Comparison of ENCODE assay signal across 1 cellular context in genomic region chr2:237715459-237715947, GRCh38.
TF ChIP-seq lines count a peak whose summit lies in the region.

No MANE protein-coding gene starts in this region.

TF ChIP-seq in HEK293, 187 proteins besides CTCF, POLR2A, EP300 and RAD21 (continued from another document):
- TF ChIP-seq ZNF518A (tag by site-specific recombination; conservative IDR thresholded peaks at IDR 0.05; ENCODE audit: low read depth) (no peak), ZNF37A (tag by site-specific recombination; IDR thresholded peaks at IDR 0.05) (no peak), ZBTB1 (tag by site-specific recombination; IDR thresholded peaks at IDR 0.05) (no peak), SALL2 (tag by site-specific recombination; IDR thresholded peaks at IDR 0.05; ENCODE audit: borderline replicate concordance) (no peak), BCL6B (tag by site-specific recombination; IDR thresholded peaks at IDR 0.05) (no peak), ZNF654 (tag by site-specific recombination; IDR thresholded peaks at IDR 0.05; ENCODE audit: low read depth) (no peak), ZNF658 (tag by site-specific recombination; IDR thresholded peaks at IDR 0.05) (no peak), ZNF114 (tag by site-specific recombination; IDR thresholded peaks at IDR 0.05) (no peak), ZNF248 (tag by site-specific recombination; IDR thresholded peaks at IDR 0.05) (no peak), ZNF48 (tag by site-specific recombination; IDR thresholded peaks at IDR 0.05) (no peak), SETDB1 (IDR thresholded peaks at IDR 0.05; ENCODE audit: insufficient read length, low read length) (no peak), ZIC2 (tag by site-specific recombination; IDR thresholded peaks at IDR 0.05) (peak; percentile 48; the same call in 1 of the 2 replicates), ZBTB21 (tag by site-specific recombination; IDR thresholded peaks at IDR 0.05) (no peak), ZSCAN18 (tag by site-specific recombination; IDR thresholded peaks at IDR 0.05) (no peak), OSR2 (tag by site-specific recombination; IDR thresholded peaks at IDR 0.05) (0 out of 2 replicates have a peak, but pooled peaks have one; percentile 28), ZNF626 (tag by site-specific recombination; IDR thresholded peaks at IDR 0.05) (no peak), ZNF843 (tag by site-specific recombination; IDR thresholded peaks at IDR 0.05) (no peak)
